In genomic region chr1:156591432-156592157, GRCh38 we compare ENCODE assay signal across 1 cellular context.
TF ChIP-seq lines count a peak whose summit lies in the region.

TSS of gene NAXE (plus strand) at chr1:156591776. CDS start at chr1:156591805, 29 bp downstream.

TF ChIP-seq in HepG2, 621 proteins besides CTCF, POLR2A, EP300 and RAD21 (continued from another document and continues in another):
- no peak for TF ChIP-seq ZNF432 (CRISPR knock-in tag; IDR thresholded peaks at IDR 0.05; ENCODE audit: borderline replicate concordance)
- TF ChIP-seq ZNF776 (CRISPR knock-in tag; IDR thresholded peaks at IDR 0.05): peak; percentile 89; the same call in 1 of the 2 replicates
- peak; percentile 35; the same call in 1 of the 2 replicates for TF ChIP-seq ETV6 (CRISPR knock-in tag; conservative IDR thresholded peaks at IDR 0.05)
- TF ChIP-seq RXRB (CRISPR knock-in tag; IDR thresholded peaks at IDR 0.05; ENCODE audit: borderline replicate concordance): peak; percentile 10; the same call in 1 of the 2 replicates
- peak; percentile 80 for TF ChIP-seq KAT8 (CRISPR knock-in tag; IDR thresholded peaks at IDR 0.05)
- TF ChIP-seq ZNF317 (CRISPR knock-in tag; IDR thresholded peaks at IDR 0.05): 0 out of 2 replicates have a peak, but pooled peaks have one; percentile 29
- peak; percentile 67 for TF ChIP-seq ASH2L (IDR thresholded peaks at IDR 0.05; ENCODE audit: insufficient read length, low read depth, low read length)
- 0 out of 2 replicates have a peak, but pooled peaks have one; percentile 18 for TF ChIP-seq NCOA5 (CRISPR knock-in tag; IDR thresholded peaks at IDR 0.05)
- TF ChIP-seq ZNF256 (CRISPR knock-in tag; conservative IDR thresholded peaks at IDR 0.05): no peak
- TF ChIP-seq IKZF5 (CRISPR knock-in tag; IDR thresholded peaks at IDR 0.05): 0 out of 2 replicates have a peak, but pooled peaks have one; percentile 12
- TF ChIP-seq GATA4 (IDR thresholded peaks at IDR 0.05; ENCODE audit: borderline replicate concordance, low read depth): peak; percentile 58
- TF ChIP-seq ZSCAN21 (CRISPR knock-in tag; IDR thresholded peaks at IDR 0.05; ENCODE audit: borderline replicate concordance): 0 out of 2 replicates have a peak, but pooled peaks have one; percentile 57
- TF ChIP-seq ISL2 (CRISPR knock-in tag; IDR thresholded peaks at IDR 0.05): peak; percentile 29; the same call in 1 of the 2 replicates
- TF ChIP-seq ZNF879 (CRISPR knock-in tag; IDR thresholded peaks at IDR 0.05): no peak
- 0 out of 2 replicates have a peak, but pooled peaks have one; percentile 59 for TF ChIP-seq ZNF598 (CRISPR knock-in tag; IDR thresholded peaks at IDR 0.05; ENCODE audit: borderline replicate concordance)
- peak; percentile 61; the same call in 1 of the 2 replicates for TF ChIP-seq YEATS2 (CRISPR knock-in tag; IDR thresholded peaks at IDR 0.05; ENCODE audit: borderline replicate concordance)
- peak; percentile 99 for TF ChIP-seq KDM2A (CRISPR knock-in tag; IDR thresholded peaks at IDR 0.05; ENCODE audit: borderline replicate concordance, low read depth)
- TF ChIP-seq BHLHE40 (IDR thresholded peaks at IDR 0.05; ENCODE audit: low read length): peak; percentile 28; the same call in 1 of the 2 replicates
- peak; percentile 64 for TF ChIP-seq ZNF749 (CRISPR knock-in tag; IDR thresholded peaks at IDR 0.05; ENCODE audit: borderline replicate concordance)
- TF ChIP-seq HBP1 (CRISPR knock-in tag; IDR thresholded peaks at IDR 0.05; ENCODE audit: low read depth): 0 out of 2 replicates have a peak, but pooled peaks have one; percentile 20
- peak; percentile 41; the same call in 1 of the 2 replicates for TF ChIP-seq JUND (CRISPR knock-in tag; IDR thresholded peaks at IDR 0.05)
- TF ChIP-seq MYC (CRISPR knock-in tag; IDR thresholded peaks at IDR 0.05; ENCODE audit: borderline replicate concordance): peak; percentile 85
- no peak for TF ChIP-seq MTERF4 (CRISPR knock-in tag; IDR thresholded peaks at IDR 0.05)
- TF ChIP-seq ZNF17 (CRISPR knock-in tag; IDR thresholded peaks at IDR 0.05): no peak
- TF ChIP-seq ZNF20 (CRISPR knock-in tag; IDR thresholded peaks at IDR 0.05): no peak
- peak; percentile 85 for TF ChIP-seq RBFOX2 (IDR thresholded peaks at IDR 0.05; ENCODE audit: low read depth, low read length)
- 0 out of 2 replicates have a peak, but pooled peaks have one; percentile 50 for TF ChIP-seq ZNF136 (CRISPR knock-in tag; IDR thresholded peaks at IDR 0.05; ENCODE audit: low read depth)
- TF ChIP-seq GATAD1 (CRISPR knock-in tag; IDR thresholded peaks at IDR 0.05): peak; percentile 27
- no peak for TF ChIP-seq JARID2 (CRISPR knock-in tag; IDR thresholded peaks at IDR 0.05; ENCODE audit: insufficient replicate concordance)
- peak; percentile 57; the same call in 1 of the 2 replicates for TF ChIP-seq NR0B2 (CRISPR knock-in tag; IDR thresholded peaks at IDR 0.05)
- TF ChIP-seq TMF1 (CRISPR knock-in tag; IDR thresholded peaks at IDR 0.05; ENCODE audit: low read depth): no peak
- peak; percentile 53; the same call in 1 of the 2 replicates for TF ChIP-seq IRF2 (CRISPR knock-in tag; IDR thresholded peaks at IDR 0.05)
- TF ChIP-seq MIER3 (CRISPR knock-in tag; IDR thresholded peaks at IDR 0.05; ENCODE audit: borderline replicate concordance): peak; percentile 58; the same call in 1 of the 2 replicates
- TF ChIP-seq ZNF367 (CRISPR knock-in tag; IDR thresholded peaks at IDR 0.05; ENCODE audit: borderline replicate concordance): no peak
- peak; percentile 55; the same call in 1 of the 2 replicates for TF ChIP-seq PITX1 (CRISPR knock-in tag; IDR thresholded peaks at IDR 0.05)
- TF ChIP-seq MED1 (CRISPR knock-in tag; IDR thresholded peaks at IDR 0.05): peak; percentile 64
- peak; percentile 40; the same call in 1 of the 2 replicates for TF ChIP-seq DRAP1 (CRISPR knock-in tag; IDR thresholded peaks at IDR 0.05)
- peak; percentile 63; the same call in 1 of the 2 replicates for TF ChIP-seq ZNF766 (CRISPR knock-in tag; IDR thresholded peaks at IDR 0.05; ENCODE audit: borderline replicate concordance)
- TF ChIP-seq SPEN (CRISPR knock-in tag; IDR thresholded peaks at IDR 0.05; ENCODE audit: low read depth): peak; percentile 86
- TF ChIP-seq EEA1 (CRISPR knock-in tag; IDR thresholded peaks at IDR 0.05; ENCODE audit: borderline replicate concordance): peak; percentile 86; the same call in 1 of the 2 replicates
- no peak for TF ChIP-seq ATF5 (CRISPR knock-in tag; IDR thresholded peaks at IDR 0.05; ENCODE audit: low read depth)
- TF ChIP-seq NCOR1 (IDR thresholded peaks at IDR 0.05; ENCODE audit: borderline replicate concordance, low read length): no peak
- peak; percentile 69 for TF ChIP-seq POGK (CRISPR knock-in tag; conservative IDR thresholded peaks at IDR 0.05)
- peak; percentile 19; the same call in 1 of the 2 replicates for TF ChIP-seq NFKB2 (CRISPR knock-in tag; IDR thresholded peaks at IDR 0.05; ENCODE audit: borderline replicate concordance)
- TF ChIP-seq ZNF589 (CRISPR knock-in tag; conservative IDR thresholded peaks at IDR 0.05): no peak
- TF ChIP-seq ARID5B (CRISPR knock-in tag; IDR thresholded peaks at IDR 0.05): 0 out of 2 replicates have a peak, but pooled peaks have one; percentile 17
- no peak for TF ChIP-seq TCF12 (IDR thresholded peaks at IDR 0.05)
- TF ChIP-seq TCF12 (CRISPR knock-in tag; IDR thresholded peaks at IDR 0.05): 0 out of 2 replicates have a peak, but pooled peaks have one; percentile 59
- TF ChIP-seq PRDM15 (CRISPR knock-in tag; IDR thresholded peaks at IDR 0.05): peak; percentile 91
- peak; percentile 46; the same call in 1 of the 2 replicates for TF ChIP-seq SRY (CRISPR knock-in tag; IDR thresholded peaks at IDR 0.05)
- TF ChIP-seq MYPOP (CRISPR knock-in tag; IDR thresholded peaks at IDR 0.05): 0 out of 2 replicates have a peak, but pooled peaks have one; percentile 39
- no peak for TF ChIP-seq HDAC2 (CRISPR knock-in tag; IDR thresholded peaks at IDR 0.05)
- TF ChIP-seq PHF5A (CRISPR knock-in tag; IDR thresholded peaks at IDR 0.05; ENCODE audit: low read depth, unreplicated experiment): no peak
